Comparison of ENCODE assay signal across 1 cellular context in genomic region chr16:11719171-11719570, GRCh38.
A peak's percentile ranks its signal among the peaks of the same experiment; 100 is the strongest.
TF ChIP-seq lines count a peak whose summit lies in the region.

No MANE protein-coding gene starts in this region.

TF ChIP-seq in HepG2, 621 proteins besides CTCF, POLR2A, EP300 and RAD21:
- TF ChIP-seq POLR2AphosphoS2 (IDR thresholded peaks at IDR 0.05; ENCODE audit: low read depth, low read length) (peak; percentile 33; the same call in 1 of the 2 replicates), NFE2L2 (IDR thresholded peaks at IDR 0.05; ENCODE audit: low read length) (peak; percentile 50; the same call in 1 of the 2 replicates), ZNF562 (CRISPR knock-in tag; IDR thresholded peaks at IDR 0.05; ENCODE audit: borderline replicate concordance) (no peak), NCOR1 (IDR thresholded peaks at IDR 0.05; ENCODE audit: borderline replicate concordance, low read length) (0 out of 2 replicates have a peak, but pooled peaks have one; percentile 16)
TF ChIP-seq in HepG2: peak in this region for 3.
